Comparison of ENCODE assay signal across 8 cellular contexts in genomic region chr3:182909318-182910040, GRCh38.
A peak's percentile ranks its signal among the peaks of the same experiment; 100 is the strongest.
DNase-seq lines count a peak whose midpoint lies in the region; ATAC-seq and TF ChIP-seq lines count a peak whose summit lies in the region.

No MANE protein-coding gene starts in this region.

- H3K4me3 ChIP-seq in RWPE2 (ENCODE audit: severe bottlenecking): no peak overlapping the region

- H3K4me1 ChIP-seq in RWPE2 (ENCODE audit: insufficient read depth, poor library complexity, severe bottlenecking): peaks cover 12% of the 10 kb centered on the region

- no peak for ATAC-seq in RWPE2 (ENCODE audit: low read depth)
- ATAC-seq in HG03460 (IDR thresholded peaks at IDR 0.05; ENCODE audit: unreplicated experiment): no peak
- ATAC-seq in HG03045 (IDR thresholded peaks at IDR 0.05; ENCODE audit: unreplicated experiment): no peak

- TF ChIP-seq CTCF in AG09319 (IDR thresholded peaks at IDR 0.05; ENCODE audit: low read depth, low read length) (peak; percentile 45), GM12873 (IDR thresholded peaks at IDR 0.05; ENCODE audit: insufficient read depth, low read depth, low read length, missing control alignments) (peak; percentile 55), RWPE2 (IDR thresholded peaks at IDR 0.05; ENCODE audit: poor library complexity, severe bottlenecking) (peak; percentile 69)

- no peak for DNase-seq in AG09319 (ENCODE audit: extremely low read depth, low read depth)
- no peak for DNase-seq in RWPE2 (ENCODE audit: low spot score)
- peak; percentile 9 for DNase-seq in glomerular endothelial cell (ENCODE audit: extremely low read depth, low read depth, low spot score)
- DNase-seq in central memory CD4-positive, alpha-beta T cell: no peak
- DNase-seq in NCI-H2029 (lab: John Stamatoyannopoulos, UW): no peak

- H3K27ac ChIP-seq in RWPE2 (ENCODE audit: poor library complexity, severe bottlenecking): no peak overlapping the region

- no peaks in the 10 kb centered on the region for H3K27me3 ChIP-seq in RWPE2 (ENCODE audit: insufficient read depth, poor library complexity, severe bottlenecking)

- peaks cover 26% of the 10 kb centered on the region for H3K36me3 ChIP-seq in RWPE2 (ENCODE audit: low read depth)

- no peaks in the 10 kb centered on the region for H3K9me3 ChIP-seq in RWPE2 (ENCODE audit: severe bottlenecking)
